In genomic region chr20:51802170-51802745, GRCh38 we compare ENCODE assay signal across 9 cellular contexts. TPM values are rescaled to one million over a fixed set of nuclear protein-coding genes. Genes with fewer than 3 reads are reported as not detected.
A peak's percentile ranks its signal among the peaks of the same experiment; 100 is the strongest.
DNase-seq lines count a peak whose midpoint lies in the region; TF ChIP-seq lines count a peak whose summit lies in the region.
"Had no signal": no experiment of that assay in that cellular context is flagged by ENCODE, and none has a peak within 500 bp of the region (broad histone marks: within the 10 kb centered on the region; RNA-seq: fewer than 3 reads in every experiment).

TSS of gene SALL4 (minus strand) at chr20:51802521. CDS start at chr20:51802408, 113 bp downstream.

- H3K36me3 ChIP-seq in BLaER1 (no peaks in the 10 kb centered on the region), esophagus (ENCODE audit: control insufficient read depth in 2 of 2, insufficient read depth in 2 of 2, low read length in 1 of 2) (no peaks in the 10 kb centered on the region), osteoblast (ENCODE audit: insufficient read depth, low read length) (no peaks in the 10 kb centered on the region), HAP-1 (replicated peaks) (no peaks in the 10 kb centered on the region; the same call in 1 of the 2 replicates)

- H2AFZ ChIP-seq in osteoblast (ENCODE audit: low read length): peak within 1 kb of the TSS; percentile 94

- TF ChIP-seq CTCF in osteoblast (IDR thresholded peaks at IDR 0.05; ENCODE audit: extremely low read depth, low read depth, low read length): no peak

- DNase-seq in NCI-H82 treated with DMSO at 0.1 percent for 48 hours (lab: John Stamatoyannopoulos, UW; ENCODE audit: unreplicated experiment) (peak; percentile 98), osteoblast (ENCODE audit: insufficient read length, low spot score, missing footprints) (no peak), COR-L47 (lab: John Stamatoyannopoulos, UW) (no peak), DMS 273 (lab: John Stamatoyannopoulos, UW; ENCODE audit: unreplicated experiment) (no peak), HAP-1 (ENCODE audit: low spot score in 2 of 2) (no peak), HK-2 (ENCODE audit: unreplicated experiment) (no peak)
- DNase-seq: cerebellar nuclear complex had no signal

- peak within 1 kb of the TSS; percentile 97 for H3K27ac ChIP-seq in BLaER1
- H3K27ac ChIP-seq in esophagus (ENCODE audit: low read depth in 2 of 2, low read length in 1 of 2): no peak within 1 kb of the TSS
- H3K27ac ChIP-seq in osteoblast (ENCODE audit: low read depth, low read length): no peak within 1 kb of the TSS

- no peaks in the 10 kb centered on the region for H3K79me2 ChIP-seq in osteoblast (ENCODE audit: insufficient read depth, low read length)

- in situ Hi-C loops in HAP-1 (cut with MboI; ENCODE audit: low sequenced_read_pairs): no loop called here

- WGBS in esophagus, 2 donors: 23% methylated on average over 36 to 44 of the region's 44 CpGs

- H3K9ac ChIP-seq in BLaER1: peak within 1 kb of the TSS; percentile 96

- H4K20me1 ChIP-seq in BLaER1 (no peaks in the 10 kb centered on the region), osteoblast (ENCODE audit: insufficient read depth, low read length) (no peaks in the 10 kb centered on the region)

- peak within 1 kb of the TSS; percentile 95 for H3K4me2 ChIP-seq in BLaER1
- H3K4me2 ChIP-seq in osteoblast (ENCODE audit: insufficient read depth, low read length): peak within 1 kb of the TSS; percentile 96

- peaks cover 37% of the 10 kb centered on the region for H3K4me1 ChIP-seq in BLaER1
- peaks cover 6 to 12% of the 10 kb centered on the region in 2 donors for H3K4me1 ChIP-seq in esophagus (ENCODE audit: control insufficient read depth in 2 of 2, insufficient read depth in 2 of 2, low read length in 1 of 2)
- peaks cover 13% of the 10 kb centered on the region for H3K4me1 ChIP-seq in osteoblast (ENCODE audit: insufficient read depth, low read length)
- H3K4me1 ChIP-seq in HAP-1: peaks cover 47% of the 10 kb centered on the region

- H3K4me3 ChIP-seq in BLaER1 (peak within 1 kb of the TSS; percentile 86), esophagus (ENCODE audit: low read depth in 1 of 2, low read length in 2 of 2) (peak within 1 kb of the TSS; percentile 41 to 50), osteoblast (ENCODE audit: insufficient read depth, low read length) (peak within 1 kb of the TSS; percentile 75), HAP-1 (no peak within 1 kb of the TSS)

- H3K27me3 ChIP-seq in BLaER1 (no peaks in the 10 kb centered on the region), esophagus (ENCODE audit: control insufficient read depth in 1 of 2, insufficient read depth in 2 of 2, low read length in 2 of 2) (peaks cover 7 to 21% of the 10 kb centered on the region in 2 donors), osteoblast (ENCODE audit: insufficient read depth, low read length) (peaks cover 41% of the 10 kb centered on the region), HAP-1 (ENCODE audit: low read depth) (no peaks in the 10 kb centered on the region)

- H3K9me3 ChIP-seq in BLaER1 (no peaks in the 10 kb centered on the region), esophagus (ENCODE audit: control insufficient read depth in 2 of 2, insufficient read depth in 1 of 2, low read depth in 1 of 2, low read length in 1 of 2) (no peaks in the 10 kb centered on the region), osteoblast (ENCODE audit: low read depth, low read length) (no peaks in the 10 kb centered on the region), HAP-1 (no peaks in the 10 kb centered on the region)

RNA-seq across cellular contexts. Expression of gene SALL4, which starts in this region (rescaled TPM):
- under 1 TPM; 0.08 to 0.14 TPM for polyA plus RNA-seq in esophagus
- 3.3 and 3.5 TPM in 2 replicates for total RNA-seq in osteoblast
